1 cellular context compared by ENCODE assay signal in genomic region chr1:29256979-29257804, GRCh38.
TF ChIP-seq lines count a peak whose summit lies in the region.

No MANE protein-coding gene starts in this region.

TF ChIP-seq in HEK293, 187 proteins besides CTCF, POLR2A, EP300 and RAD21 (continued from another document):
- TF ChIP-seq KLF17 (tag by site-specific recombination; IDR thresholded peaks at IDR 0.05) (0 out of 2 replicates have a peak, but pooled peaks have one; percentile 17), ZBTB17 (tag by site-specific recombination; IDR thresholded peaks at IDR 0.05) (peak; percentile 58; the same call in 1 of the 2 replicates), ZBTB7A (tag by site-specific recombination; IDR thresholded peaks at IDR 0.05; ENCODE audit: low read depth) (no peak), EGR2 (tag by site-specific recombination; IDR thresholded peaks at IDR 0.05; ENCODE audit: low read depth) (peak; percentile 90), SP2 (tag by site-specific recombination; IDR thresholded peaks at IDR 0.05) (peak; percentile 12; the same call in 1 of the 2 replicates), ZNF843 (tag by site-specific recombination; IDR thresholded peaks at IDR 0.05) (no peak), ZEB2 (tag by site-specific recombination; IDR thresholded peaks at IDR 0.05) (0 out of 2 replicates have a peak, but pooled peaks have one; percentile 32), BCL6B (tag by site-specific recombination; IDR thresholded peaks at IDR 0.05) (peak; percentile 68), ZBTB10 (tag by site-specific recombination; IDR thresholded peaks at IDR 0.05) (no peak)
